In genomic region chr20:40641809-40642208, GRCh38 we compare ENCODE assay signal across 27 cellular contexts.
"Had no signal": no experiment of that assay in that cellular context is flagged by ENCODE, and none has a peak within 500 bp of the region (broad histone marks: within the 10 kb centered on the region; RNA-seq: fewer than 3 reads in every experiment).

No MANE protein-coding gene starts in this region.

- H3K27ac Mint-ChIP-seq: naive B cell; natural killer cell; nephron; neural progenitor cell; progenitor cell of endocrine pancreas; stimulated activated effector memory CD8-positive, alpha-beta T cell treated with anti-CD3 and anti-CD28 coated beads, Interleukin-12 subunit alpha, Interleukin-12 subunit beta, amount 100 ng/mL, for 72 hours; stimulated activated naive B cell treated with anti-CD40 and anti-IgM and Interleukin-4, amounts not matched to agents 10 μg/mL and 1 μg/mL and 100 μg/mL, for 72 hours; stimulated activated naive CD8-positive, alpha-beta T cell treated with anti-CD3 and anti-CD28 coated beads, Interleukin-15, Interleukin-2, amounts not matched to agents 100 ng/mL and 50 ng/mL, for 24 hours had no signal

- H3K4me1 ChIP-seq: psoas muscle, vagina had no signal

- DNase-seq: naive B cell; natural killer cell; nucleus accumbens; posterior cingulate gyrus; psoas muscle; right cardiac atrium; stimulated activated CD4-positive, alpha-beta T cell treated with anti-CD3 and anti-CD28 coated beads, Interleukin-15, amount 100 ng/mL, for 24 hours; stimulated activated CD4-positive, alpha-beta T cell treated with anti-CD3 and anti-CD28 coated beads, Interleukin-2, amount 100 ng/mL, for 24 hours; stimulated activated CD4-positive, alpha-beta T cell treated with anti-CD3 and anti-CD28 coated beads, Interleukin-2, amount 100 ng/mL, for 48 hours; stimulated activated CD4-positive, alpha-beta T cell treated with anti-CD3 and anti-CD28 coated beads, Interleukin-4, amount 100 ng/mL, for 24 hours; stimulated activated naive B cell treated with anti-CD40 and anti-IgM and Interleukin-4, amounts not matched to agents 10 μg/mL and 1 μg/mL and 100 μg/mL, for 72 hours; stimulated activated naive CD4-positive, alpha-beta T cell treated with Interleukin-2 at 50 U/mL for 16 hours; stomach; thyroid gland; upper lobe of left lung had no signal

- H3K4me3 ChIP-seq: neural progenitor cell, psoas muscle, right lobe of liver, skin epidermis, smooth muscle cell, stomach, thoracic aorta, thyroid gland, tibial nerve, upper lobe of left lung, vagina had no signal

- ATAC-seq: natural killer cell; psoas muscle; right cardiac atrium; stimulated activated effector memory CD8-positive, alpha-beta T cell treated with anti-CD3 and anti-CD28 coated beads, Interleukin-12 subunit alpha, Interleukin-12 subunit beta, amount 100 ng/mL, for 72 hours; stimulated activated naive B cell treated with anti-CD40 and anti-IgM and Interleukin-4, amounts not matched to agents 10 μg/mL and 1 μg/mL and 100 μg/mL, for 72 hours had no signal

- H3K36me3 ChIP-seq: neural progenitor cell, right lobe of liver, stomach, thoracic aorta, thyroid gland, tibial nerve, upper lobe of left lung, vagina had no signal

- H3K4me1 Mint-ChIP-seq: naive B cell; stimulated activated effector memory CD8-positive, alpha-beta T cell treated with anti-CD3 and anti-CD28 coated beads, Interleukin-12 subunit alpha, Interleukin-12 subunit beta, amount 100 ng/mL, for 72 hours; stimulated activated naive B cell treated with anti-CD40 and anti-IgM and Interleukin-4, amounts not matched to agents 10 μg/mL and 1 μg/mL and 100 μg/mL, for 72 hours had no signal

- H3K9me3 ChIP-seq: psoas muscle, right lobe of liver, stomach, thoracic aorta, thyroid gland, tibial nerve, upper lobe of left lung, vagina had no signal

- H3K9ac ChIP-seq: neural progenitor cell, parathyroid adenoma had no signal

- H3K27me3 ChIP-seq: neural progenitor cell, right lobe of liver, thyroid gland, tibial nerve, upper lobe of left lung, vagina had no signal

- H3K4me3 Mint-ChIP-seq: naive B cell; natural killer cell; nephron; neural progenitor cell; stimulated activated effector memory CD8-positive, alpha-beta T cell treated with anti-CD3 and anti-CD28 coated beads, Interleukin-12 subunit alpha, Interleukin-12 subunit beta, amount 100 ng/mL, for 72 hours; stimulated activated naive B cell treated with anti-CD40 and anti-IgM and Interleukin-4, amounts not matched to agents 10 μg/mL and 1 μg/mL and 100 μg/mL, for 72 hours; stimulated activated naive CD8-positive, alpha-beta T cell treated with anti-CD3 and anti-CD28 coated beads, Interleukin-15, Interleukin-2, amounts not matched to agents 100 ng/mL and 50 ng/mL, for 24 hours had no signal

- H3K9me3 Mint-ChIP-seq: nephron; neural progenitor cell; stimulated activated effector memory CD8-positive, alpha-beta T cell treated with anti-CD3 and anti-CD28 coated beads, Interleukin-12 subunit alpha, Interleukin-12 subunit beta, amount 100 ng/mL, for 72 hours; stimulated activated naive CD8-positive, alpha-beta T cell treated with anti-CD3 and anti-CD28 coated beads, Interleukin-15, Interleukin-2, amounts not matched to agents 100 ng/mL and 50 ng/mL, for 24 hours had no signal

- H3K36me3 Mint-ChIP-seq: naive B cell; natural killer cell; neural progenitor cell; stimulated activated effector memory CD8-positive, alpha-beta T cell treated with anti-CD3 and anti-CD28 coated beads, Interleukin-12 subunit alpha, Interleukin-12 subunit beta, amount 100 ng/mL, for 72 hours; stimulated activated naive B cell treated with anti-CD40 and anti-IgM and Interleukin-4, amounts not matched to agents 10 μg/mL and 1 μg/mL and 100 μg/mL, for 72 hours had no signal

- H3K27ac ChIP-seq: neural progenitor cell, parathyroid adenoma, psoas muscle, right lobe of liver, skin epidermis, stomach, thoracic aorta, thyroid gland, tibial nerve, upper lobe of left lung, vagina had no signal
